Comparison of ENCODE assay signal across 10 cellular contexts in the genomic region with DNA sequence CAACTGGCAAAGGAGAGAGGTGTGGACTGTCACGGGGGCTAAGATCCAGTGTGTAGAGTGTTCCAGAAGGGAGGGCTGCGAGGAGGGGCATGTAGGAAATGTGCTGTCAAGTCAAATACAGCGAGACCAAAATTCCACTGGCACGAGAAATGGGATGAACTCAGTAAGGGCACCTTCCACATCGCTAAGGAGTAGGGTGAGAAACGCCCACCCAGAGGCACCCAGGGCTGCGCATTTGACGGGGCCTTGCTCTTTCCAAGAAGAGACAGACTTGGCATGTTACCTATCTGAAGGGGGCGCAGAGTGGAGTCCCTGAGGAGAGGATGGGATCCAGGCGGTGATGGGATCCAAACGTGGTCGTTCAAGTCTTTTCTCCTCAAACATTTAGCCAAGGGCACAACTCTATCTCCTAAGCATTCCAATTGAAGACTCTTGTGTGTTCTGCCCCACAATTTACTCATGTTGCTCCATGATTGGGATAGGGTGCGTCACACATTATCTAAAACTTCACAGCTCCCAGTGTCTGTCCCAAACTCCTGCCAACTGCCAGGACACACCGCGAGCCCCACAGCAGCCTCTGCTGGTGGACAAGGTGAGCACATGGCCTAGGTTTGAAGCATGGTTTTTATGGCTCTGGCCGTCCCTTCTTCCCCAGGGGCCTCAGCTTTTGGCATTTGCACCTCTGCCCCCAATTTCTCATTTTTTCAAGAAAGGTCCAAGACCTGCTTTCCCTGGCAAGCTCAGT. TPM values are rescaled to one million over a fixed set of nuclear protein-coding genes. Genes with fewer than 3 reads are reported as not detected.
DNase-seq lines count a peak whose midpoint lies in the region; ATAC-seq, FAIRE-seq and TF ChIP-seq lines count a peak whose summit lies in the region.
"Had no signal": no experiment of that assay in that cellular context is flagged by ENCODE, and none has a peak within 500 bp of the region (broad histone marks: within the 10 kb centered on the region; RNA-seq: fewer than 3 reads in every experiment).

No MANE protein-coding gene starts in this region.

- 94% methylated on average over 16 of the region's 16 CpGs for WGBS in SK-N-SH (ENCODE audit: low lambda C conversion rate)

- H3K79me2 ChIP-seq in SK-N-SH (ENCODE audit: insufficient read depth), result peaks cover 7% of the 10 kb centered on the region; the same call in 1 of the 2 replicates

- H3K27ac ChIP-seq in 22Rv1 (no peak overlapping the region), SK-N-SH (ENCODE audit: low read depth in 2 of 2, low read length in 1 of 2) (no peak overlapping the region), foreskin keratinocyte (no peak overlapping the region)

- no peak overlapping the region for H3K9ac ChIP-seq in SK-N-SH

- no peak overlapping the region for H3K4me3 ChIP-seq in SK-N-SH (ENCODE audit: low read depth in 2 of 2, low read length in 1 of 2)

- TF ChIP-seq CTCF in 22Rv1 (IDR thresholded peaks at IDR 0.05), result peak; percentile 77
- peak; percentile 40 for TF ChIP-seq CTCF in SK-N-SH (IDR thresholded peaks at IDR 0.05)
- TF ChIP-seq CTCF in foreskin keratinocyte (conservative IDR thresholded peaks at IDR 0.05), result peak; percentile 61

- H3K4me2 ChIP-seq in SK-N-SH, result no peak overlapping the region

- no peaks in the 10 kb centered on the region for H3K9me3 ChIP-seq in SK-N-SH

- CTCF ChIA-PET in SK-N-SH (lab: Yijun Ruan, JAX), result interaction anchor here (0.6 to 2.2 kb wide), 9 partner anchors 12 to 372 kb away, joined by 3 to 9 read pairs (median 5); no protein-coding TSS in a partner anchor

- peaks cover 13% of the 10 kb centered on the region for H3F3A ChIP-seq in SK-N-SH (replicated peaks; ENCODE audit: insufficient read depth)

- POLR2A ChIA-PET in SK-N-SH (lab: Yijun Ruan, JAX), result interaction anchor here (0.7 kb wide), 1 partner anchor 12 kb away, joined by 3 read pairs; no protein-coding TSS in a partner anchor

- H3K4me1 ChIP-seq in SK-N-SH (ENCODE audit: control insufficient read depth in 1 of 2, insufficient read depth in 2 of 2, low read depth in 1 of 2, low read length in 1 of 2) (peaks cover 0 to 24% of the 10 kb centered on the region in 2 experiments; a peak in 2 of 4 replicates), foreskin keratinocyte (no peaks in the 10 kb centered on the region)

- no peak for TF ChIP-seq EP300 in SK-N-SH (IDR thresholded peaks at IDR 0.05; ENCODE audit: borderline replicate concordance in 1 of 2, low read depth in 1 of 2, low read length in 1 of 2)

- TF ChIP-seq RAD21 in SK-N-SH (IDR thresholded peaks at IDR 0.05; ENCODE audit: low read length), result no peak

- H3K27me3 ChIP-seq in SK-N-SH (ENCODE audit: insufficient read depth) (no peaks in the 10 kb centered on the region), foreskin keratinocyte (no peaks in the 10 kb centered on the region)

- no peak for TF ChIP-seq POLR2A in GM12891 (IDR thresholded peaks at IDR 0.05; ENCODE audit: low read depth, low read length)

- no peaks in the 10 kb centered on the region; the same call in 1 of the 2 replicates for H4K20me1 ChIP-seq in SK-N-SH (ENCODE audit: insufficient read depth)

- DNase-seq in GM12891 (ENCODE audit: insufficient read length, low spot score) (no peak), SK-N-SH (no peak), foreskin keratinocyte (peak in 1 of 2 donors; percentile 7), NCI-H1436 treated with DMSO at 0.1 percent for 48 hours (lab: John Stamatoyannopoulos, UW) (no peak)
- DNase-seq: activated naive CD4-positive, alpha-beta T cell treated with anti-CD3 and anti-CD28 coated beads, Interleukin-2, amount 10 ng/mL, durations not matched to agents 7 days and 5 days; stimulated activated naive CD4-positive, alpha-beta T cell had no signal

- H2AFZ ChIP-seq in SK-N-SH (ENCODE audit: low read depth), result no peak overlapping the region

- peaks cover 47 to 48% of the 10 kb centered on the region in 2 experiments for H3K36me3 ChIP-seq in SK-N-SH (replicated peaks in 1 of 2; ENCODE audit: control insufficient read depth in 1 of 2, insufficient read depth in 2 of 2, low read length in 1 of 2)

- no peaks in the 10 kb centered on the region for H3K9me2 ChIP-seq in SK-N-SH

- peak; percentile 59 for ATAC-seq in foreskin keratinocyte
- ATAC-seq in HG03439 (IDR thresholded peaks at IDR 0.05; ENCODE audit: unreplicated experiment), result no peak
- no peak for ATAC-seq in GM18867 (IDR thresholded peaks at IDR 0.05; ENCODE audit: unreplicated experiment)
- ATAC-seq in GM19351 (IDR thresholded peaks at IDR 0.05; ENCODE audit: unreplicated experiment), result no peak

- no peak for FAIRE-seq in GM12891 (lab: Jason Lieb, UNC)

TF ChIP-seq in GM12891, 5 proteins besides CTCF, POLR2A, EP300 and RAD21:
- TF ChIP-seq PAX5 (IDR thresholded peaks at IDR 0.05; ENCODE audit: insufficient read depth, low read length, severe bottlenecking), result no peak
- TF ChIP-seq SPI1 (IDR thresholded peaks at IDR 0.05; ENCODE audit: low read depth, low read length), result no peak
- TF ChIP-seq POLR2AphosphoS5 (IDR thresholded peaks at IDR 0.05; ENCODE audit: low read depth, low read length), result peak; percentile 51; the same call in 1 of the 2 replicates
TF ChIP-seq in GM12891: peak in this region for 1.

TF ChIP-seq in SK-N-SH, 30 proteins besides CTCF, POLR2A, EP300 and RAD21:
- TF ChIP-seq TCF12 (IDR thresholded peaks at IDR 0.05), result no peak
- TF ChIP-seq, protein P1, sequence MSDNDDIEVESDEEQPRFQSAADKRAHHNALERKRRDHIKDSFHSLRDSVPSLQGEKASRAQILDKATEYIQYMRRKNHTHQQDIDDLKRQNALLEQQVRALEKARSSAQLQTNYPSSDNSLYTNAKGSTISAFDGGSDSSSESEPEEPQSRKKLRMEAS (IDR thresholded peaks at IDR 0.05; ENCODE audit: low read depth), result 0 out of 2 replicates have a peak, but pooled peaks have one; percentile 49

RNA-seq across cellular contexts. Expression of a gene that starts 7.6 kb away (rescaled TPM):
- polyA plus RNA-seq in GM12891 (2012; ENCODE audit: low read depth, missing spikeins), result 18.3 TPM
- polyA plus RNA-seq in SK-N-SH (2012; rRNA removed), result 101 and 124 TPM in 2 replicates
- polyA plus RNA-seq in SK-N-SH (2012; cell fraction: cytosol; rRNA removed), result 124 and 132 TPM in 2 replicates
- 48.8 and 75.5 TPM in 2 replicates for polyA plus RNA-seq in SK-N-SH (2012; cell fraction: nucleus; rRNA removed)
- total RNA-seq in foreskin keratinocyte, result 71.4 and 75.6 TPM in 2 replicates
- polyA plus RNA-seq in foreskin keratinocyte, result 80.6 and 83.0 TPM in 2 replicates

RNA-seq across cellular contexts. Expression of a gene that starts 17.8 kb away (rescaled TPM):
- polyA plus RNA-seq in GM12891 (2012; ENCODE audit: low read depth, missing spikeins), result 5.6 TPM
- polyA plus RNA-seq in SK-N-SH (2012; rRNA removed) (15.7 and 17.4 TPM in 2 replicates), foreskin keratinocyte (9.2 and 11.8 TPM in 2 replicates)
- 21.1 and 21.5 TPM in 2 replicates for polyA plus RNA-seq in SK-N-SH (2012; cell fraction: cytosol; rRNA removed)
- polyA plus RNA-seq in SK-N-SH (2012; cell fraction: nucleus; rRNA removed), result 6.0 and 10.5 TPM in 2 replicates
- 31.1 and 33.2 TPM in 2 replicates for total RNA-seq in foreskin keratinocyte

RNA-seq across cellular contexts. Expression of a gene that starts 25.4 kb away (rescaled TPM):
- polyA plus RNA-seq in GM12891 (2012; ENCODE audit: low read depth, missing spikeins), result 93.7 TPM
- polyA plus RNA-seq in SK-N-SH (2012; rRNA removed) (59.9 and 62.3 TPM in 2 replicates), foreskin keratinocyte (102 and 107 TPM in 2 replicates)
- polyA plus RNA-seq in SK-N-SH (2012; cell fraction: cytosol; rRNA removed), result 68.2 and 86.6 TPM in 2 replicates
- polyA plus RNA-seq in SK-N-SH (2012; cell fraction: nucleus; rRNA removed), result 58.2 and 99.5 TPM in 2 replicates
- total RNA-seq in foreskin keratinocyte, result 47.2 and 62.8 TPM in 2 replicates
